In the genomic region with DNA sequence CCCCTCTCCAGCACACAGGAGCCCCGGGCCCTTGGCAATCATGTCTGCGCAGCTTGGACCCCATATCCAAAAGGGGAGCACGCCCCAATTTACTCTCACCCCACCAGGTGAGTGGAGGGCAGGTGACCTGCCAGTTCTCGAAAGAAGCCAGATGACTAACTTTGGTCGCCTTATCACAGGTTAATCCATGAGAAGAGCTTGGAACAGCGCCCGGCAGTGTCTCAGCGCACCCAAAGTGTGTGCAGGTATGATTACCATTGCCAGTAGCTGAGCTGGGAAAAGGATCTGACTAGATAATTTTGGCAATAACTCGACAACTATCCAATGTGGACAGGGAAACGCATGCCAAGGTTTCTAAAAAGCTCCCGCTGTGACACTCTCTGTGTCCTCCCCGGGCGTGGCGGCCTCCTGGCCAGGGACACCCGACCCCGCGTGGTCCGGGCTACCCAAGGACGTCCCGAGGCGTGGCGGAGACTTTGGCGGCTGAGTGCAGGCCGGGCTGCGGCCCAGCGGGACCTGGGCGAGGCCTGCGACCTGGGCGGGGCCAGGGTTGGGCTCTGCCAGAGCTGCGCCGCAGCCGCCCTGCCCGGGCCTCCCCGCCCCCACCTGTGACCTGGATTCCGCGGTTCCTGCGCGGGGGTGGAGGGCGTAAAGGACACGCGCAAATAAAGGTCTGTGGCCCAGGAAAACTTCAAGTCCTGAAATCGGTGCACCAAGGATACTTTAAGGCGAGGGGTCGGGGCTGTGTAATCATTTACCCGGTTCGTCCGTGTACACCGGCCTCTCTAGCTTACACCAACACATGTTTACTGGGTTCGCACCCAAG, we compare ENCODE assay signal across 8 cellular contexts. TPM values are rescaled to one million over a fixed set of nuclear protein-coding genes. Genes with fewer than 3 reads are reported as not detected.
A peak's percentile ranks its signal among the peaks of the same experiment; 100 is the strongest.
DNase-seq lines count a peak whose midpoint lies in the region; ATAC-seq and TF ChIP-seq lines count a peak whose summit lies in the region.

No MANE protein-coding gene starts in this region.

- no peak for TF ChIP-seq CTCF in epithelial cell of proximal tubule (conservative IDR thresholded peaks at IDR 0.05; ENCODE audit: low read depth, low read length)
- TF ChIP-seq CTCF in transverse colon (IDR thresholded peaks at IDR 0.05): no peak

- WGBS in transverse colon (ENCODE audit: low coverage in 1 of 2), 2 donors: 24 to 39% methylated on average over 8 to 21 of the region's 49 CpGs

- peaks cover 2% of the 10 kb centered on the region for H3K9me3 Mint-ChIP-seq in activated CD4-positive, alpha-beta T cell treated with anti-CD3 and anti-CD28 coated beads, Interleukin-2, amount 10 ng/mL, durations not matched to agents 7 days and 5 days

- H3K4me1 ChIP-seq in transverse colon: peaks cover 0 to 14% (median 6%) of the 10 kb centered on the region in 4 donors

- TF ChIP-seq EP300 in transverse colon (IDR thresholded peaks at IDR 0.05; ENCODE audit: low read depth): no peak

- DNase-seq in COLO668 (lab: John Stamatoyannopoulos, UW; ENCODE audit: unreplicated experiment): peak; percentile 53
- no peak for DNase-seq in activated CD4-positive, alpha-beta T cell treated with anti-CD3 and anti-CD28 coated beads, Interleukin-2, amount 10 ng/mL, durations not matched to agents 7 days and 5 days
- no peak for DNase-seq in epithelial cell of proximal tubule (ENCODE audit: low read depth)
- peak; percentile 70 for DNase-seq in mucosa of gallbladder (ENCODE audit: low spot score)
- peak; percentile 90 for DNase-seq in transverse colon

- peaks cover 2% of the 10 kb centered on the region for H3K36me3 Mint-ChIP-seq in activated CD4-positive, alpha-beta T cell treated with anti-CD3 and anti-CD28 coated beads, Interleukin-2, amount 10 ng/mL, durations not matched to agents 7 days and 5 days (ENCODE audit: low read depth)

- no peaks in the 10 kb centered on the region for H3K36me3 ChIP-seq in transverse colon

- H3K27ac Mint-ChIP-seq in activated CD4-positive, alpha-beta T cell treated with anti-CD3 and anti-CD28 coated beads, Interleukin-2, amount 10 ng/mL, durations not matched to agents 7 days and 5 days: peak overlapping the region; percentile 62

- POLR2A ChIA-PET in activated CD4-positive, alpha-beta T cell treated with anti-CD3 and anti-CD28 coated beads, Interleukin-2, amount 10 ng/mL, durations not matched to agents 7 days and 5 days (lab: Charles Lee): no interaction called here

- H3K4me3 ChIP-seq in epithelial cell of proximal tubule (ENCODE audit: low read depth, low read length) (peak overlapping the region; percentile 50), transverse colon (peak overlapping the region; percentile 37 to 62 (median 39))

- CTCF ChIA-PET in activated CD4-positive, alpha-beta T cell treated with anti-CD3 and anti-CD28 coated beads, Interleukin-2, amount 10 ng/mL, durations not matched to agents 7 days and 5 days (lab: Charles Lee): interaction anchor here (1.1 to 1.6 kb wide), 2 partner anchors 40 to 135 kb away, joined by 3 to 4 read pairs; no protein-coding TSS in a partner anchor

- in situ Hi-C loops in transverse colon (cut with MboI; ENCODE audit: low pct_ligation_motif_present in 1 of 4, low pct_unique_long_range_greater_than_20kb in 1 of 4, low sequenced_read_pairs in 3 of 4): no loop called here

- peak overlapping the region; percentile 50 for H3K4me3 Mint-ChIP-seq in activated CD4-positive, alpha-beta T cell treated with anti-CD3 and anti-CD28 coated beads, Interleukin-2, amount 10 ng/mL, durations not matched to agents 7 days and 5 days

- peaks cover 27% of the 10 kb centered on the region for H3K4me1 Mint-ChIP-seq in activated CD4-positive, alpha-beta T cell treated with anti-CD3 and anti-CD28 coated beads, Interleukin-2, amount 10 ng/mL, durations not matched to agents 7 days and 5 days

- intact Hi-C loops in transverse colon (cut with DNase I; ENCODE audit: low total_unique reads): no loop called here

- no peaks in the 10 kb centered on the region for H3K27me3 ChIP-seq in transverse colon

- H3K27me3 Mint-ChIP-seq in activated CD4-positive, alpha-beta T cell treated with anti-CD3 and anti-CD28 coated beads, Interleukin-2, amount 10 ng/mL, durations not matched to agents 7 days and 5 days: no peaks in the 10 kb centered on the region

- no peaks in the 10 kb centered on the region for H3K9me3 ChIP-seq in transverse colon

- H3K27ac ChIP-seq in transverse colon: peak overlapping the region; percentile 69 to 76 (median 71)

- ATAC-seq in HG02623 (IDR thresholded peaks at IDR 0.05; ENCODE audit: unreplicated experiment) (peak; percentile 52), SK-N-SH treated with all-trans-retinoic acid at 6 μM for 48 hours (no peak), HG03108 (IDR thresholded peaks at IDR 0.05; ENCODE audit: unreplicated experiment) (no peak)

- TF ChIP-seq POLR2A in transverse colon (IDR thresholded peaks at IDR 0.05): peak; percentile 41

TF ChIP-seq in SK-N-SH treated with all-trans-retinoic acid at 6 μM for 48 hours, 23 proteins besides CTCF, POLR2A, EP300 and RAD21:
- TF ChIP-seq ZFP30 (CRISPR knock-in tag; IDR thresholded peaks at IDR 0.05) (no peak), CSDC2 (CRISPR knock-in tag; IDR thresholded peaks at IDR 0.05) (no peak), ISL1 (CRISPR knock-in tag; IDR thresholded peaks at IDR 0.05) (no peak), ZC3H10 (CRISPR knock-in tag; IDR thresholded peaks at IDR 0.05) (no peak), ZFP3 (CRISPR knock-in tag; IDR thresholded peaks at IDR 0.05) (no peak), SNAI2 (CRISPR knock-in tag; IDR thresholded peaks at IDR 0.05) (no peak), GLIS3 (CRISPR knock-in tag; IDR thresholded peaks at IDR 0.05) (no peak), ZNF70 (CRISPR knock-in tag; IDR thresholded peaks at IDR 0.05) (no peak)
- TF ChIP-seq, protein P1, sequence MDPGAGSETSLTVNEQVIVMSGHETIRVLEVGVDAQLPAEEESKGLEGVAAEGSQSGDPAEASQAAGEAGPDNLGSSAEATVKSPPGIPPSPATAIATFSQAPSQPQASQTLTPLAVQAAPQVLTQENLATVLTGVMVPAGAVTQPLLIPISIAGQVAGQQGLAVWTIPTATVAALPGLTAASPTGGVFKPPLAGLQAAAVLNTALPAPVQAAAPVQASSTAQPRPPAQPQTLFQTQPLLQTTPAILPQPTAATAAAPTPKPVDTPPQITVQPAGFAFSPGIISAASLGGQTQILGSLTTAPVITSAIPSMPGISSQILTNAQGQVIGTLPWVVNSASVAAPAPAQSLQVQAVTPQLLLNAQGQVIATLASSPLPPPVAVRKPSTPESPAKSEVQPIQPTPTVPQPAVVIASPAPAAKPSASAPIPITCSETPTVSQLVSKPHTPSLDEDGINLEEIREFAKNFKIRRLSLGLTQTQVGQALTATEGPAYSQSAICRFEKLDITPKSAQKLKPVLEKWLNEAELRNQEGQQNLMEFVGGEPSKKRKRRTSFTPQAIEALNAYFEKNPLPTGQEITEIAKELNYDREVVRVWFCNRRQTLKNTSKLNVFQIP (CRISPR knock-in tag; IDR thresholded peaks at IDR 0.05; ENCODE audit: borderline replicate concordance, low read depth): no peak
- TF ChIP-seq, protein P2, sequence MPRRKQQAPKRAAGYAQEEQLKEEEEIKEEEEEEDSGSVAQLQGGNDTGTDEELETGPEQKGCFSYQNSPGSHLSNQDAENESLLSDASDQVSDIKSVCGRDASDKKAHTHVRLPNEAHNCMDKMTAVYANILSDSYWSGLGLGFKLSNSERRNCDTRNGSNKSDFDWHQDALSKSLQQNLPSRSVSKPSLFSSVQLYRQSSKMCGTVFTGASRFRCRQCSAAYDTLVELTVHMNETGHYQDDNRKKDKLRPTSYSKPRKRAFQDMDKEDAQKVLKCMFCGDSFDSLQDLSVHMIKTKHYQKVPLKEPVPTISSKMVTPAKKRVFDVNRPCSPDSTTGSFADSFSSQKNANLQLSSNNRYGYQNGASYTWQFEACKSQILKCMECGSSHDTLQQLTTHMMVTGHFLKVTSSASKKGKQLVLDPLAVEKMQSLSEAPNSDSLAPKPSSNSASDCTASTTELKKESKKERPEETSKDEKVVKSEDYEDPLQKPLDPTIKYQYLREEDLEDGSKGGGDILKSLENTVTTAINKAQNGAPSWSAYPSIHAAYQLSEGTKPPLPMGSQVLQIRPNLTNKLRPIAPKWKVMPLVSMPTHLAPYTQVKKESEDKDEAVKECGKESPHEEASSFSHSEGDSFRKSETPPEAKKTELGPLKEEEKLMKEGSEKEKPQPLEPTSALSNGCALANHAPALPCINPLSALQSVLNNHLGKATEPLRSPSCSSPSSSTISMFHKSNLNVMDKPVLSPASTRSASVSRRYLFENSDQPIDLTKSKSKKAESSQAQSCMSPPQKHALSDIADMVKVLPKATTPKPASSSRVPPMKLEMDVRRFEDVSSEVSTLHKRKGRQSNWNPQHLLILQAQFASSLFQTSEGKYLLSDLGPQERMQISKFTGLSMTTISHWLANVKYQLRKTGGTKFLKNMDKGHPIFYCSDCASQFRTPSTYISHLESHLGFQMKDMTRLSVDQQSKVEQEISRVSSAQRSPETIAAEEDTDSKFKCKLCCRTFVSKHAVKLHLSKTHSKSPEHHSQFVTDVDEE (CRISPR knock-in tag; IDR thresholded peaks at IDR 0.05): no peak
- TF ChIP-seq, protein P3, sequence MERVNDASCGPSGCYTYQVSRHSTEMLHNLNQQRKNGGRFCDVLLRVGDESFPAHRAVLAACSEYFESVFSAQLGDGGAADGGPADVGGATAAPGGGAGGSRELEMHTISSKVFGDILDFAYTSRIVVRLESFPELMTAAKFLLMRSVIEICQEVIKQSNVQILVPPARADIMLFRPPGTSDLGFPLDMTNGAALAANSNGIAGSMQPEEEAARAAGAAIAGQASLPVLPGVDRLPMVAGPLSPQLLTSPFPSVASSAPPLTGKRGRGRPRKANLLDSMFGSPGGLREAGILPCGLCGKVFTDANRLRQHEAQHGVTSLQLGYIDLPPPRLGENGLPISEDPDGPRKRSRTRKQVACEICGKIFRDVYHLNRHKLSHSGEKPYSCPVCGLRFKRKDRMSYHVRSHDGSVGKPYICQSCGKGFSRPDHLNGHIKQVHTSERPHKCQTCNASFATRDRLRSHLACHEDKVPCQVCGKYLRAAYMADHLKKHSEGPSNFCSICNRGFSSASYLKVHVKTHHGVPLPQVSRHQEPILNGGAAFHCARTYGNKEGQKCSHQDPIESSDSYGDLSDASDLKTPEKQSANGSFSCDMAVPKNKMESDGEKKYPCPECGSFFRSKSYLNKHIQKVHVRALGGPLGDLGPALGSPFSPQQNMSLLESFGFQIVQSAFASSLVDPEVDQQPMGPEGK (CRISPR knock-in tag; IDR thresholded peaks at IDR 0.05; ENCODE audit: borderline replicate concordance): no peak

RNA-seq across cellular contexts. Expression of a gene that starts 13.7 kb away (rescaled TPM):
- total RNA-seq in activated CD4-positive, alpha-beta T cell treated with anti-CD3 and anti-CD28 coated beads, Interleukin-2, amount 10 ng/mL, durations not matched to agents 7 days and 5 days: 10 to 100 TPM; 50.3 to 54.4 TPM
- total RNA-seq in epithelial cell of proximal tubule (27.6 and 28.2 TPM in 2 replicates), mucosa of gallbladder (28.6 TPM), transverse colon (10 to 100 TPM; 26.6 to 71.4 (median 41.0) TPM)

Comparison
In these comparisons a context has a peak if more than half of its experiments do, and no peak if none do; other contexts are left out.
1. DNase-seq: peak in COLO668 (single experiment), mucosa of gallbladder (single experiment) and transverse colon (single experiment); none in activated CD4-positive, alpha-beta T cell treated with anti-CD3 and anti-CD28 coated beads, Interleukin-2, amount 10 ng/mL, durations not matched to agents 7 days and 5 days (single experiment) and epithelial cell of proximal tubule (single experiment).